Comparison of ENCODE assay signal across 1 cellular context in the genomic region with DNA sequence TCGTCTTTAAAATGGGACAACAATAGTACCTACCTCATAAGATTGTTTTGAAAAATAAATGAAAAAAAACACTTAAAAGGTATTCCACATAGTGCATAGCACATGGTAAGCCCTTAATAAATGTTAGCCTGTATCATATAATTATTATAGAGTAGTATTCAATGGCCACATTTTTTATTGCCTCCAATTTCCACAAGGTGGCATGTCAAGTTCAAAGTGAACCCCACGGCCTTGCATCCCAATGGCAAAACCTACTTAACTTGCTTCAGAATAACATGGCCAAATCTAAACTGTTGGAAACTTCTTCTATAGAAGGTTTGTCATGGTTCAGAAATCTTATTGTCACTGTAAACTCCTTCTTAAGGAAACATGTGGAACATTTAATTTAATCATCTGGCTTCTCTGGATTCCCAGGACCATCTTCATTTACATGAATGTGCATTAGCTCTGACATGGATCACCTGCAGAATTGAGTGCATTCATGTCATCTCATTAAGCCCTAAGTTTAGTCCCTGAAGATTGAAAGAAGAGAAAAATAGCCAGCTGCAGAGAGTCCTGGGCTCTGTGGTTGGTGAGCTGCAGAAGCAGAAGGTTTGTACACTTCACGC.
TF ChIP-seq lines count a peak whose summit lies in the region.

No MANE protein-coding gene starts in this region.

TF ChIP-seq in K562, 482 proteins besides CTCF, POLR2A, EP300 and RAD21 (continued from another document and continues in another):
- no peak for TF ChIP-seq ZNF644 (tag; IDR thresholded peaks at IDR 0.05; ENCODE audit: low read depth)
- TF ChIP-seq, protein P1, sequence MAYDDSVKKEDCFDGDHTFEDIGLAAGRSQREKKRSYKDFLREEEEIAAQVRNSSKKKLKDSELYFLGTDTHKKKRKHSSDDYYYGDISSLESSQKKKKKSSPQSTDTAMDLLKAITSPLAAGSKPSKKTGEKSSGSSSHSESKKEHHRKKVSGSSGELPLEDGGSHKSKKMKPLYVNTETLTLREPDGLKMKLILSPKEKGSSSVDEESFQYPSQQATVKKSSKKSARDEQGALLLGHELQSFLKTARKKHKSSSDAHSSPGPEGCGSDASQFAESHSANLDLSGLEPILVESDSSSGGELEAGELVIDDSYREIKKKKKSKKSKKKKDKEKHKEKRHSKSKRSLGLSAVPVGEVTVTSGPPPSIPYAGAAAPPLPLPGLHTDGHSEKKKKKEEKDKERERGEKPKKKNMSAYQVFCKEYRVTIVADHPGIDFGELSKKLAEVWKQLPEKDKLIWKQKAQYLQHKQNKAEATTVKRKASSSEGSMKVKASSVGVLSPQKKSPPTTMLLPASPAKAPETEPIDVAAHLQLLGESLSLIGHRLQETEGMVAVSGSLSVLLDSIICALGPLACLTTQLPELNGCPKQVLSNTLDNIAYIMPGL (CRISPR knock-in tag; IDR thresholded peaks at IDR 0.05) = no peak
- no peak for TF ChIP-seq GABPA (tag; conservative IDR thresholded peaks at IDR 0.05; ENCODE audit: low read depth)
- TF ChIP-seq E2F3 (CRISPR knock-in tag; IDR thresholded peaks at IDR 0.05) = no peak
- peak; percentile 71; the same call in 1 of the 2 replicates for TF ChIP-seq SMC3 (conservative IDR thresholded peaks at IDR 0.05; ENCODE audit: insufficient read depth, low read depth, low read length)
- TF ChIP-seq, protein P2, sequence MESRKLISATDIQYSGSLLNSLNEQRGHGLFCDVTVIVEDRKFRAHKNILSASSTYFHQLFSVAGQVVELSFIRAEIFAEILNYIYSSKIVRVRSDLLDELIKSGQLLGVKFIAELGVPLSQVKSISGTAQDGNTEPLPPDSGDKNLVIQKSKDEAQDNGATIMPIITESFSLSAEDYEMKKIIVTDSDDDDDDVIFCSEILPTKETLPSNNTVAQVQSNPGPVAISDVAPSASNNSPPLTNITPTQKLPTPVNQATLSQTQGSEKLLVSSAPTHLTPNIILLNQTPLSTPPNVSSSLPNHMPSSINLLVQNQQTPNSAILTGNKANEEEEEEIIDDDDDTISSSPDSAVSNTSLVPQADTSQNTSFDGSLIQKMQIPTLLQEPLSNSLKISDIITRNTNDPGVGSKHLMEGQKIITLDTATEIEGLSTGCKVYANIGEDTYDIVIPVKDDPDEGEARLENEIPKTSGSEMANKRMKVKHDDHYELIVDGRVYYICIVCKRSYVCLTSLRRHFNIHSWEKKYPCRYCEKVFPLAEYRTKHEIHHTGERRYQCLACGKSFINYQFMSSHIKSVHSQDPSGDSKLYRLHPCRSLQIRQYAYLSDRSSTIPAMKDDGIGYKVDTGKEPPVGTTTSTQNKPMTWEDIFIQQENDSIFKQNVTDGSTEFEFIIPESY (CRISPR knock-in tag; IDR thresholded peaks at IDR 0.05) = no peak
- TF ChIP-seq, protein P3, sequence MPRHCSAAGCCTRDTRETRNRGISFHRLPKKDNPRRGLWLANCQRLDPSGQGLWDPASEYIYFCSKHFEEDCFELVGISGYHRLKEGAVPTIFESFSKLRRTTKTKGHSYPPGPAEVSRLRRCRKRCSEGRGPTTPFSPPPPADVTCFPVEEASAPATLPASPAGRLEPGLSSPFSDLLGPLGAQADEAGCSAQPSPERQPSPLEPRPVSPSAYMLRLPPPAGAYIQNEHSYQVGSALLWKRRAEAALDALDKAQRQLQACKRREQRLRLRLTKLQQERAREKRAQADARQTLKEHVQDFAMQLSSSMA (CRISPR knock-in tag; IDR thresholded peaks at IDR 0.05) = no peak
- no peak for TF ChIP-seq NR2F6 (CRISPR knock-in tag; IDR thresholded peaks at IDR 0.05)
- TF ChIP-seq KLF16 (IDR thresholded peaks at IDR 0.05) = 0 out of 2 replicates have a peak, but pooled peaks have one; percentile 35
- TF ChIP-seq, protein P4, sequence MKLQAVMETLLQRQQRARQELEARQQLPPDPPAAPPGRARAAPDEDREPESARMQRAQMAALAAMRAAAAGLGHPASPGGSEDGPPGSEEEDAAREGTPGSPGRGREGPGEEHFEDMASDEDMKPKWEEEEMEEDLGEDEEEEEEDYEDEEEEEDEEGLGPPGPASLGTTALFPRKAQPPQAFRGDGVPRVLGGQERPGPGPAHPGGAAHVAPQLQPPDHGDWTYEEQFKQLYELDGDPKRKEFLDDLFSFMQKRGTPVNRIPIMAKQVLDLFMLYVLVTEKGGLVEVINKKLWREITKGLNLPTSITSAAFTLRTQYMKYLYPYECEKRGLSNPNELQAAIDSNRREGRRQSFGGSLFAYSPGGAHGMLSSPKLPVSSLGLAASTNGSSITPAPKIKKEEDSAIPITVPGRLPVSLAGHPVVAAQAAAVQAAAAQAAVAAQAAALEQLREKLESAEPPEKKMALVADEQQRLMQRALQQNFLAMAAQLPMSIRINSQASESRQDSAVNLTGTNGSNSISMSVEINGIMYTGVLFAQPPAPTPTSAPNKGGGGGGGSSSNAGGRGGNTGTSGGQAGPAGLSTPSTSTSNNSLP (IDR thresholded peaks at IDR 0.05; ENCODE audit: borderline replicate concordance, low read depth, low read length) = peak; percentile 97
- TF ChIP-seq, protein P5, sequence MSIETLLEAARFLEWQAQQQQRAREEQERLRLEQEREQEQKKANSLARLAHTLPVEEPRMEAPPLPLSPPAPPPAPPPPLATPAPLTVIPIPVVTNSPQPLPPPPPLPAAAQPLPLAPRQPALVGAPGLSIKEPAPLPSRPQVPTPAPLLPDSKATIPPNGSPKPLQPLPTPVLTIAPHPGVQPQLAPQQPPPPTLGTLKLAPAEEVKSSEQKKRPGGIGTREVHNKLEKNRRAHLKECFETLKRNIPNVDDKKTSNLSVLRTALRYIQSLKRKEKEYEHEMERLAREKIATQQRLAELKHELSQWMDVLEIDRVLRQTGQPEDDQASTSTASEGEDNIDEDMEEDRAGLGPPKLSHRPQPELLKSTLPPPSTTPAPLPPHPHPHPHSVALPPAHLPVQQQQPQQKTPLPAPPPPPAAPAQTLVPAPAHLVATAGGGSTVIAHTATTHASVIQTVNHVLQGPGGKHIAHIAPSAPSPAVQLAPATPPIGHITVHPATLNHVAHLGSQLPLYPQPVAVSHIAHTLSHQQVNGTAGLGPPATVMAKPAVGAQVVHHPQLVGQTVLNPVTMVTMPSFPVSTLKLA (conservative IDR thresholded peaks at IDR 0.05) = 0 out of 4 replicates have a peak, but pooled peaks of 1 of the 2 experiments have one; percentile 24
- TF ChIP-seq, protein P6, sequence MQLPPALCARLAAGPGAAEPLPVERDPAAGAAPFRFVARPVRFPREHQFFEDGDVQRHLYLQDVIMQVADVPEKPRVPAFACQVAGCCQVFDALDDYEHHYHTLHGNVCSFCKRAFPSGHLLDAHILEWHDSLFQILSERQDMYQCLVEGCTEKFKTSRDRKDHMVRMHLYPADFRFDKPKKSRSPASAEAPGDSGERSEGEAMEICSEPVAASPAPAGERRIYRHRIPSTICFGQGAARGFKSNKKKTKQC (CRISPR knock-in tag; IDR thresholded peaks at IDR 0.05) = no peak
- TF ChIP-seq CREM (IDR thresholded peaks at IDR 0.05; ENCODE audit: low read depth) = no peak
- no peak for TF ChIP-seq ZBTB8A (IDR thresholded peaks at IDR 0.05; ENCODE audit: partially characterized antibody)
- no peak for TF ChIP-seq ZBED1 (IDR thresholded peaks at IDR 0.05)
- TF ChIP-seq POLR2G (IDR thresholded peaks at IDR 0.05; ENCODE audit: low read depth, low read length) = no peak
- no peak for TF ChIP-seq JUN (IDR thresholded peaks at IDR 0.05; ENCODE audit: borderline replicate concordance, low read depth, low read length)
- no peak for TF ChIP-seq JUN (CRISPR knock-in tag; IDR thresholded peaks at IDR 0.05; ENCODE audit: borderline replicate concordance)
- TF ChIP-seq ADNP (tag; IDR thresholded peaks at IDR 0.05) = 0 out of 2 replicates have a peak, but pooled peaks have one; percentile 29
- no peak for TF ChIP-seq ATF7 (IDR thresholded peaks at IDR 0.05)
- TF ChIP-seq ZNF175 (CRISPR knock-in tag; IDR thresholded peaks at IDR 0.05; ENCODE audit: low read depth) = 0 out of 2 replicates have a peak, but pooled peaks have one; percentile 36
- no peak for TF ChIP-seq ZZZ3 (IDR thresholded peaks at IDR 0.05)
- TF ChIP-seq HNRNPK (IDR thresholded peaks at IDR 0.05; ENCODE audit: low read depth, low read length, poor library complexity, severe bottlenecking) = no peak
- TF ChIP-seq ARID1B (IDR thresholded peaks at IDR 0.05) = no peak
- TF ChIP-seq, protein P7, sequence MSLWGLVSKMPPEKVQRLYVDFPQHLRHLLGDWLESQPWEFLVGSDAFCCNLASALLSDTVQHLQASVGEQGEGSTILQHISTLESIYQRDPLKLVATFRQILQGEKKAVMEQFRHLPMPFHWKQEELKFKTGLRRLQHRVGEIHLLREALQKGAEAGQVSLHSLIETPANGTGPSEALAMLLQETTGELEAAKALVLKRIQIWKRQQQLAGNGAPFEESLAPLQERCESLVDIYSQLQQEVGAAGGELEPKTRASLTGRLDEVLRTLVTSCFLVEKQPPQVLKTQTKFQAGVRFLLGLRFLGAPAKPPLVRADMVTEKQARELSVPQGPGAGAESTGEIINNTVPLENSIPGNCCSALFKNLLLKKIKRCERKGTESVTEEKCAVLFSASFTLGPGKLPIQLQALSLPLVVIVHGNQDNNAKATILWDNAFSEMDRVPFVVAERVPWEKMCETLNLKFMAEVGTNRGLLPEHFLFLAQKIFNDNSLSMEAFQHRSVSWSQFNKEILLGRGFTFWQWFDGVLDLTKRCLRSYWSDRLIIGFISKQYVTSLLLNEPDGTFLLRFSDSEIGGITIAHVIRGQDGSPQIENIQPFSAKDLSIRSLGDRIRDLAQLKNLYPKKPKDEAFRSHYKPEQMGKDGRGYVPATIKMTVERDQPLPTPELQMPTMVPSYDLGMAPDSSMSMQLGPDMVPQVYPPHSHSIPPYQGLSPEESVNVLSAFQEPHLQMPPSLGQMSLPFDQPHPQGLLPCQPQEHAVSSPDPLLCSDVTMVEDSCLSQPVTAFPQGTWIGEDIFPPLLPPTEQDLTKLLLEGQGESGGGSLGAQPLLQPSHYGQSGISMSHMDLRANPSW (CRISPR knock-in tag; IDR thresholded peaks at IDR 0.05) = no peak
- no peak for TF ChIP-seq PHF21A (IDR thresholded peaks at IDR 0.05; ENCODE audit: borderline replicate concordance, low read depth)
- no peak for TF ChIP-seq EP400 (IDR thresholded peaks at IDR 0.05)
- no peak for TF ChIP-seq KLF10 (CRISPR knock-in tag; IDR thresholded peaks at IDR 0.05)
- TF ChIP-seq ZNF253 (CRISPR knock-in tag; conservative IDR thresholded peaks at IDR 0.05) = no peak
- TF ChIP-seq MCM3 (IDR thresholded peaks at IDR 0.05) = no peak
- TF ChIP-seq BDP1 (IDR thresholded peaks at IDR 0.05; ENCODE audit: insufficient read depth, insufficient read length) = no peak
- TF ChIP-seq CCNT2 (IDR thresholded peaks at IDR 0.05; ENCODE audit: borderline replicate concordance, extremely low read depth, insufficient read length, low read depth, low read length) = no peak
- TF ChIP-seq HIVEP1 (CRISPR knock-in tag; IDR thresholded peaks at IDR 0.05) = no peak
- no peak for TF ChIP-seq CEBPB (tag; IDR thresholded peaks at IDR 0.05)
- TF ChIP-seq POLR3G (IDR thresholded peaks at IDR 0.05; ENCODE audit: extremely low read depth, insufficient read length, insufficient replicate concordance) = no peak
- TF ChIP-seq, protein P8, sequence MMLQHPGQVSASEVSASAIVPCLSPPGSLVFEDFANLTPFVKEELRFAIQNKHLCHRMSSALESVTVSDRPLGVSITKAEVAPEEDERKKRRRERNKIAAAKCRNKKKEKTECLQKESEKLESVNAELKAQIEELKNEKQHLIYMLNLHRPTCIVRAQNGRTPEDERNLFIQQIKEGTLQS (IDR thresholded peaks at IDR 0.05) = no peak
- TF ChIP-seq, protein P8 (CRISPR knock-in tag; conservative IDR thresholded peaks at IDR 0.05) = 0 out of 2 replicates have a peak, but pooled peaks have one; percentile 17
- TF ChIP-seq ZSCAN29 (IDR thresholded peaks at IDR 0.05) = no peak
- no peak for TF ChIP-seq TAL1 (IDR thresholded peaks at IDR 0.05)
- TF ChIP-seq, protein P9, sequence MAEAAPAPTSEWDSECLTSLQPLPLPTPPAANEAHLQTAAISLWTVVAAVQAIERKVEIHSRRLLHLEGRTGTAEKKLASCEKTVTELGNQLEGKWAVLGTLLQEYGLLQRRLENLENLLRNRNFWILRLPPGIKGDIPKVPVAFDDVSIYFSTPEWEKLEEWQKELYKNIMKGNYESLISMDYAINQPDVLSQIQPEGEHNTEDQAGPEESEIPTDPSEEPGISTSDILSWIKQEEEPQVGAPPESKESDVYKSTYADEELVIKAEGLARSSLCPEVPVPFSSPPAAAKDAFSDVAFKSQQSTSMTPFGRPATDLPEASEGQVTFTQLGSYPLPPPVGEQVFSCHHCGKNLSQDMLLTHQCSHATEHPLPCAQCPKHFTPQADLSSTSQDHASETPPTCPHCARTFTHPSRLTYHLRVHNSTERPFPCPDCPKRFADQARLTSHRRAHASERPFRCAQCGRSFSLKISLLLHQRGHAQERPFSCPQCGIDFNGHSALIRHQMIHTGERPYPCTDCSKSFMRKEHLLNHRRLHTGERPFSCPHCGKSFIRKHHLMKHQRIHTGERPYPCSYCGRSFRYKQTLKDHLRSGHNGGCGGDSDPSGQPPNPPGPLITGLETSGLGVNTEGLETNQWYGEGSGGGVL (CRISPR knock-in tag; IDR thresholded peaks at IDR 0.05) = no peak
- TF ChIP-seq RFX5 (IDR thresholded peaks at IDR 0.05; ENCODE audit: low read depth, low read length) = no peak
- no peak for TF ChIP-seq SMARCB1 (IDR thresholded peaks at IDR 0.05; ENCODE audit: insufficient read length, low read depth)
- no peak for TF ChIP-seq NR3C1 (CRISPR knock-in tag; IDR thresholded peaks at IDR 0.05)
- TF ChIP-seq DDX20 (tag; IDR thresholded peaks at IDR 0.05; ENCODE audit: low read depth) = no peak
- no peak for TF ChIP-seq STAG1 (CRISPR knock-in tag; IDR thresholded peaks at IDR 0.05; ENCODE audit: borderline replicate concordance)
- TF ChIP-seq, protein P10, sequence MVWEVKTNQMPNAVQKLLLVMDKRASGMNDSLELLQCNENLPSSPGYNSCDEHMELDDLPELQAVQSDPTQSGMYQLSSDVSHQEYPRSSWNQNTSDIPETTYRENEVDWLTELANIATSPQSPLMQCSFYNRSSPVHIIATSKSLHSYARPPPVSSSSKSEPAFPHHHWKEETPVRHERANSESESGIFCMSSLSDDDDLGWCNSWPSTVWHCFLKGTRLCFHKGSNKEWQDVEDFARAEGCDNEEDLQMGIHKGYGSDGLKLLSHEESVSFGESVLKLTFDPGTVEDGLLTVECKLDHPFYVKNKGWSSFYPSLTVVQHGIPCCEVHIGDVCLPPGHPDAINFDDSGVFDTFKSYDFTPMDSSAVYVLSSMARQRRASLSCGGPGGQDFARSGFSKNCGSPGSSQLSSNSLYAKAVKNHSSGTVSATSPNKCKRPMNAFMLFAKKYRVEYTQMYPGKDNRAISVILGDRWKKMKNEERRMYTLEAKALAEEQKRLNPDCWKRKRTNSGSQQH (CRISPR knock-in tag; IDR thresholded peaks at IDR 0.05) = no peak
- TF ChIP-seq DACH1 (IDR thresholded peaks at IDR 0.05; ENCODE audit: partially characterized antibody) = no peak
- no peak for TF ChIP-seq POLR3A (IDR thresholded peaks at IDR 0.05; ENCODE audit: borderline replicate concordance, extremely low read depth, insufficient read depth, insufficient read length)
- TF ChIP-seq JUND (IDR thresholded peaks at IDR 0.05; ENCODE audit: borderline replicate concordance, low read depth, low read length) = 0 out of 2 replicates have a peak, but pooled peaks have one; percentile 16
- TF ChIP-seq JUND (tag; IDR thresholded peaks at IDR 0.05; ENCODE audit: borderline replicate concordance, low read depth, low read length) = 0 out of 3 replicates have a peak, but pooled peaks have one; percentile 7
- TF ChIP-seq TAF1 (IDR thresholded peaks at IDR 0.05; ENCODE audit: control insufficient read depth, extremely low read depth, insufficient read depth, low read length, severe bottlenecking) = no peak
